Comparison of ENCODE assay signal across 15 cellular contexts in the genomic region with DNA sequence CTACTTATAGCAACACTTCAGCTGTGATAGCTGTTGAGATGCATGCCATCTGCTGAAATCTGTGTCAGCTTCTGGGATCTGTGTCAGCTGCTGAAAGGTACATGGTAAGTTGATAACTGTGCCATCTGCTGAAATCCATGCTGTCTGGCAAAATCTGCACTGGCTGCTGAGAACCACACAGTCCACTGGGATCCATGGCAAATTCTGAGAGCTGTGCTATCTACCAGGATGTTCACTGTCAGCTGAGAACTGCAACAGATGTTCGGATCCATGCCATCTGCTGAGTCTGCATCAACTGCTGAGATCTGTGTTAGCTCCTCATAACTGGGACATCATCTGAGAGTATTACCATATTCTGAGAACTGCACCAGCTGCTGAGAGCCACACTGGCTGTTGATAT.
DNase-seq lines count a peak whose midpoint lies in the region; ATAC-seq lines count a peak whose summit lies in the region.
"Had no signal": no experiment of that assay in that cellular context is flagged by ENCODE, and none has a peak within 500 bp of the region (broad histone marks: within the 10 kb centered on the region; RNA-seq: fewer than 3 reads in every experiment).

No MANE protein-coding gene starts in this region.

- no peak for ATAC-seq in GM18870 (IDR thresholded peaks at IDR 0.05; ENCODE audit: unreplicated experiment)
- ATAC-seq: GM23338, K562 had no signal

- DNase-seq in DMS 273 (lab: John Stamatoyannopoulos, UW; ENCODE audit: unreplicated experiment) (peak; percentile 62), DMS 273 treated with DMSO at 0.1 percent for 48 hours (lab: John Stamatoyannopoulos, UW) (no peak), LHCN-M2 (ENCODE audit: low read depth) (peak; percentile 2), inferior parietal cortex (ENCODE audit: extremely low spot score) (peak; percentile 10), superior temporal gyrus (ENCODE audit: extremely low spot score) (peak; percentile 10), NK-92 (lab: John Stamatoyannopoulos, UW; ENCODE audit: unreplicated experiment) (no peak)
- DNase-seq: AML-193; Calu3; CD4-positive, CD25-positive, alpha-beta regulatory T cell; DMS153; GF-D8; H7 had no signal

Comparison
In these comparisons a context has a peak if more than half of its experiments do, and no peak if none do; other contexts are left out.
1. DNase-seq: peak in DMS 273 (single experiment), LHCN-M2 (single experiment), inferior parietal cortex (single experiment) and superior temporal gyrus (single experiment); none in DMS 273 treated with DMSO at 0.1 percent for 48 hours (single experiment) and NK-92 (single experiment).